Comparison of ENCODE assay signal across 26 cellular contexts in genomic region chr2:183838295-183838694, GRCh38.
"Had no signal": no experiment of that assay in that cellular context is flagged by ENCODE, and none has a peak within 500 bp of the region (broad histone marks: within the 10 kb centered on the region; RNA-seq: fewer than 3 reads in every experiment).

No MANE protein-coding gene starts in this region.

- H3K27me3 ChIP-seq: SJSA1 had no signal

- H3K4me3 ChIP-seq: SJSA1, SK-N-MC had no signal

- H3K27ac ChIP-seq: SJSA1, SK-N-MC had no signal

- H3K36me3 ChIP-seq: SJSA1 had no signal

- H3K4me1 ChIP-seq: SJSA1 had no signal

- FAIRE-seq: HepG2, RCC 7860 had no signal

- H3K9me3 ChIP-seq: SJSA1 had no signal

- DNase-seq: IMR-90, Kasumi-1, KG1, MM.1S, MV-4-11, NCI-H1048, NCI-H1105, NCI-H1417, NCI-H1436 treated with DMSO at 0.1 percent for 48 hours, NCI-H1694, NCI-H187 treated with DMSO at 0.1 percent for 48 hours, NCI-H2029 treated with DMSO at 0.1 percent for 48 hours, NCI-H226, NCI-H446, NCI-H510A, NCI-H524 treated with DMSO at 0.1 percent for 48 hours, NCI-H69, NCI-H774, Right ventricle myocardium superior, RPMI8226, SIG-M5, SW 1271 had no signal
